ENCODE assay signal across 22 cellular contexts in genomic region chr11:128941573-128942271, GRCh38. TPM values are rescaled to one million over a fixed set of nuclear protein-coding genes. Genes with fewer than 3 reads are reported as not detected.
"Had no signal": no experiment of that assay in that cellular context is flagged by ENCODE, and none has a peak within 500 bp of the region (broad histone marks: within the 10 kb centered on the region; RNA-seq: fewer than 3 reads in every experiment).

No MANE protein-coding gene starts in this region.

- ATAC-seq: activated CD8-positive, alpha-beta memory T cell treated with anti-CD3 and anti-CD28 coated beads, Interleukin-2, amount 10 ng/mL, durations not matched to agents 7 days and 5 days; right lobe of liver; stimulated activated memory B cell treated with anti-CD40 and anti-IgM and Interleukin-4, amounts not matched to agents 10 μg/mL and 1 μg/mL and 100 μg/mL, for 72 hours had no signal

- H3K27me3 ChIP-seq: brain microvascular endothelial cell, right lobe of liver, upper lobe of right lung had no signal

- H3K4me3 ChIP-seq: coronary artery, right lobe of liver, upper lobe of right lung had no signal

- H3K4me1 Mint-ChIP-seq: activated CD4-positive, alpha-beta memory T cell treated with anti-CD3 and anti-CD28 coated beads, Interleukin-2, amount 10 ng/mL, durations not matched to agents 7 days and 5 days; activated CD8-positive, alpha-beta memory T cell treated with anti-CD3 and anti-CD28 coated beads, Interleukin-2, amount 10 ng/mL, durations not matched to agents 7 days and 5 days; stimulated activated memory B cell treated with anti-CD40 and anti-IgM and Interleukin-4, amounts not matched to agents 10 μg/mL and 1 μg/mL and 100 μg/mL, for 72 hours had no signal

- H3K27ac ChIP-seq: brain microvascular endothelial cell, coronary artery, right lobe of liver, upper lobe of right lung had no signal

- DNase-seq: activated CD4-positive, alpha-beta memory T cell treated with anti-CD3 and anti-CD28 coated beads, Interleukin-2, amount 10 ng/mL, durations not matched to agents 7 days and 5 days; activated CD4-positive, alpha-beta T cell treated with anti-CD3 and anti-CD28 coated beads for 48 hours; activated CD4-positive, CD25-positive, alpha-beta regulatory T cell; activated CD8-positive, alpha-beta memory T cell treated with anti-CD3 and anti-CD28 coated beads, Interleukin-2, amount 10 ng/mL, durations not matched to agents 7 days and 5 days; activated naive CD4-positive, alpha-beta T cell treated with anti-CD3 and anti-CD28 coated beads for 36 hours; brain microvascular endothelial cell; foreskin melanocyte; glutamatergic neuron; hippocampal formation; right lobe of liver; stimulated activated CD4-positive, alpha-beta T cell treated with anti-CD3 and anti-CD28 coated beads, Interleukin-4, amount 100 ng/mL, for 4 hours; T1000; upper lobe of right lung had no signal

- H3K4me1 ChIP-seq: right lobe of liver, upper lobe of right lung had no signal

- H3K9me3 ChIP-seq: right lobe of liver, upper lobe of right lung had no signal

- H3K27ac Mint-ChIP-seq: activated CD4-positive, alpha-beta memory T cell treated with anti-CD3 and anti-CD28 coated beads, Interleukin-2, amount 10 ng/mL, durations not matched to agents 7 days and 5 days; activated CD8-positive, alpha-beta memory T cell treated with anti-CD3 and anti-CD28 coated beads, Interleukin-2, amount 10 ng/mL, durations not matched to agents 7 days and 5 days; activated naive CD4-positive, alpha-beta T cell treated with anti-CD3 and anti-CD28 coated beads for 36 hours; stimulated activated memory B cell treated with anti-CD40 and anti-IgM and Interleukin-4, amounts not matched to agents 10 μg/mL and 1 μg/mL and 100 μg/mL, for 72 hours had no signal

- H3K9me3 Mint-ChIP-seq: activated CD4-positive, alpha-beta memory T cell treated with anti-CD3 and anti-CD28 coated beads, Interleukin-2, amount 10 ng/mL, durations not matched to agents 7 days and 5 days; activated naive CD4-positive, alpha-beta T cell treated with anti-CD3 and anti-CD28 coated beads for 36 hours; neural crest cell; stimulated activated memory B cell treated with anti-CD40 and anti-IgM and Interleukin-4, amounts not matched to agents 10 μg/mL and 1 μg/mL and 100 μg/mL, for 72 hours had no signal

- H3K4me3 Mint-ChIP-seq: activated CD4-positive, alpha-beta memory T cell treated with anti-CD3 and anti-CD28 coated beads, Interleukin-2, amount 10 ng/mL, durations not matched to agents 7 days and 5 days; activated CD8-positive, alpha-beta memory T cell treated with anti-CD3 and anti-CD28 coated beads, Interleukin-2, amount 10 ng/mL, durations not matched to agents 7 days and 5 days; activated naive CD4-positive, alpha-beta T cell treated with anti-CD3 and anti-CD28 coated beads for 36 hours; neural crest cell; stimulated activated memory B cell treated with anti-CD40 and anti-IgM and Interleukin-4, amounts not matched to agents 10 μg/mL and 1 μg/mL and 100 μg/mL, for 72 hours had no signal

- H3K36me3 ChIP-seq: brain microvascular endothelial cell, right lobe of liver, upper lobe of right lung had no signal

- H3K36me3 Mint-ChIP-seq: activated CD8-positive, alpha-beta memory T cell treated with anti-CD3 and anti-CD28 coated beads, Interleukin-2, amount 10 ng/mL, durations not matched to agents 7 days and 5 days; stimulated activated memory B cell treated with anti-CD40 and anti-IgM and Interleukin-4, amounts not matched to agents 10 μg/mL and 1 μg/mL and 100 μg/mL, for 72 hours had no signal

RNA-seq across cellular contexts. Expression of gene TP53AIP1, which starts 0.9 kb away (rescaled TPM):
- total RNA-seq: activated CD4-positive, alpha-beta memory T cell treated with anti-CD3 and anti-CD28 coated beads, Interleukin-2, amount 10 ng/mL, durations not matched to agents 7 days and 5 days; activated CD8-positive, alpha-beta memory T cell treated with anti-CD3 and anti-CD28 coated beads, Interleukin-2, amount 10 ng/mL, durations not matched to agents 7 days and 5 days; activated naive CD4-positive, alpha-beta T cell treated with anti-CD3 and anti-CD28 coated beads for 36 hours; fibroblast of lung; lung microvascular endothelial cell; mononuclear cell; neural crest cell; osteocyte; pulmonary artery endothelial cell; T-helper 1 cell treated with Interleukin-12 subunit alpha and Interleukin-12 subunit beta and Interleukin-4 antibody, amounts not matched to agents 30 ng/mL and 1 ng/mL, for 36 hours; upper lobe of right lung had no signal
- polyA plus RNA-seq: fibroblast of lung had no signal

RNA-seq across cellular contexts. Expression of gene KCNJ5, which starts 50.6 kb away (rescaled TPM):
- total RNA-seq: activated CD4-positive, alpha-beta memory T cell treated with anti-CD3 and anti-CD28 coated beads, Interleukin-2, amount 10 ng/mL, durations not matched to agents 7 days and 5 days; activated CD8-positive, alpha-beta memory T cell treated with anti-CD3 and anti-CD28 coated beads, Interleukin-2, amount 10 ng/mL, durations not matched to agents 7 days and 5 days; activated naive CD4-positive, alpha-beta T cell treated with anti-CD3 and anti-CD28 coated beads for 36 hours; lung microvascular endothelial cell; osteocyte; pulmonary artery endothelial cell; T-helper 1 cell treated with Interleukin-12 subunit alpha and Interleukin-12 subunit beta and Interleukin-4 antibody, amounts not matched to agents 30 ng/mL and 1 ng/mL, for 36 hours had no signal
